ENCODE assay signal across 8 cellular contexts in genomic region chr3:123286308-123287023, GRCh38.
A peak's percentile ranks its signal among the peaks of the same experiment; 100 is the strongest.
DNase-seq lines count a peak whose midpoint lies in the region; ATAC-seq and TF ChIP-seq lines count a peak whose summit lies in the region.

No MANE protein-coding gene starts in this region.

- DNase-seq in activated CD8-positive, alpha-beta memory T cell treated with anti-CD3 and anti-CD28 coated beads for 24 hours: peak; percentile 57
- DNase-seq in activated CD8-positive, alpha-beta memory T cell treated with anti-CD3 and anti-CD28 coated beads, Interleukin-2, amount 50 U/mL, for 4 hours: no peak
- DNase-seq in RPMI8226: peak; percentile 74
- DNase-seq in cerebellum (ENCODE audit: low spot score): peak; percentile 26
- no peak for DNase-seq in left lung
- DNase-seq in transverse colon: peak; percentile 21

- intact Hi-C loops in left lung (cut with DNase I) (no loop called here), transverse colon (cut with DNase I; ENCODE audit: low total_unique reads) (no loop called here)

- H3K9me3 ChIP-seq in left lung (no peaks in the 10 kb centered on the region), transverse colon (no peaks in the 10 kb centered on the region)

- no peaks in the 10 kb centered on the region for H3K36me3 ChIP-seq in left lung
- no peaks in the 10 kb centered on the region for H3K36me3 ChIP-seq in transverse colon

- TF ChIP-seq CTCF in left lung (IDR thresholded peaks at IDR 0.05): peak; percentile 42 to 60
- TF ChIP-seq CTCF in transverse colon (IDR thresholded peaks at IDR 0.05): peak; percentile 27 to 55 (median 40)

- H3K4me1 ChIP-seq in left lung: no peaks in the 10 kb centered on the region
- no peaks in the 10 kb centered on the region for H3K4me1 ChIP-seq in transverse colon

- H3K4me3 ChIP-seq in left lung (no peak overlapping the region), transverse colon (no peak overlapping the region)

- in situ Hi-C loops in transverse colon (cut with MboI; ENCODE audit: low pct_ligation_motif_present in 1 of 4, low pct_unique_long_range_greater_than_20kb in 1 of 4, low sequenced_read_pairs in 3 of 4): no loop called here

- H3K27me3 ChIP-seq in left lung (no peaks in the 10 kb centered on the region), transverse colon (no peaks in the 10 kb centered on the region)

- no peak overlapping the region for H3K27ac ChIP-seq in left lung
- no peak overlapping the region for H3K27ac ChIP-seq in transverse colon

- no peak for TF ChIP-seq POLR2A in transverse colon (IDR thresholded peaks at IDR 0.05)

- peak; percentile 65 for ATAC-seq in HG02884 (IDR thresholded peaks at IDR 0.05; ENCODE audit: unreplicated experiment)
- peak; percentile 85 for ATAC-seq in left lung
- ATAC-seq in GM18870 (IDR thresholded peaks at IDR 0.05; ENCODE audit: unreplicated experiment): no peak

- 84 to 100% methylated on average over 1 to 16 of the region's 16 CpGs for WGBS in transverse colon (ENCODE audit: low coverage in 1 of 2), 2 donors

- TF ChIP-seq EP300 in transverse colon (IDR thresholded peaks at IDR 0.05; ENCODE audit: low read depth): no peak

Comparison
In these comparisons a context has a peak if more than half of its experiments do, and no peak if none do; other contexts are left out.
1. DNase-seq: peak in activated CD8-positive, alpha-beta memory T cell treated with anti-CD3 and anti-CD28 coated beads for 24 hours (single experiment), RPMI8226 (single experiment), cerebellum (single experiment) and transverse colon (single experiment); none in activated CD8-positive, alpha-beta memory T cell treated with anti-CD3 and anti-CD28 coated beads, Interleukin-2, amount 50 U/mL, for 4 hours (single experiment) and left lung (0 of 2).